Comparison of ENCODE assay signal across 28 cellular contexts in genomic region chr7:125074141-125074540, GRCh38.
"Had no signal": no experiment of that assay in that cellular context is flagged by ENCODE, and none has a peak within 500 bp of the region (broad histone marks: within the 10 kb centered on the region; RNA-seq: fewer than 3 reads in every experiment).

No MANE protein-coding gene starts in this region.

- H3K4me3 Mint-ChIP-seq: activated CD4-positive, alpha-beta T cell treated with anti-CD3 and anti-CD28 coated beads, Interleukin-2, amount 10 ng/mL, durations not matched to agents 7 days and 5 days; activated CD8-positive, alpha-beta memory T cell treated with anti-CD3 and anti-CD28 coated beads, Interleukin-2, amount 10 ng/mL, durations not matched to agents 7 days and 5 days; activated CD8-positive, alpha-beta T cell treated with anti-CD3 and anti-CD28 coated beads for 36 hours; activated naive CD4-positive, alpha-beta T cell treated with anti-CD3 and anti-CD28 coated beads, Interleukin-2, amount 10 ng/mL, durations not matched to agents 7 days and 5 days; natural killer cell had no signal

- ATAC-seq: activated CD8-positive, alpha-beta memory T cell treated with anti-CD3 and anti-CD28 coated beads, Interleukin-2, amount 10 ng/mL, durations not matched to agents 7 days and 5 days; activated CD8-positive, alpha-beta T cell treated with anti-CD3 and anti-CD28 coated beads for 36 hours; body of pancreas; gastroesophageal sphincter; natural killer cell; psoas muscle; stimulated activated naive CD8-positive, alpha-beta T cell treated with anti-CD3 and anti-CD28 coated beads, Interleukin-15, Interleukin-2, amounts not matched to agents 100 U/mL and 50 U/mL, for 24 hours; upper lobe of right lung had no signal

- H3K9me3 Mint-ChIP-seq: activated naive CD4-positive, alpha-beta T cell treated with anti-CD3 and anti-CD28 coated beads, Interleukin-2, amount 10 ng/mL, durations not matched to agents 7 days and 5 days had no signal

- H3K36me3 Mint-ChIP-seq: activated CD8-positive, alpha-beta memory T cell treated with anti-CD3 and anti-CD28 coated beads, Interleukin-2, amount 10 ng/mL, durations not matched to agents 7 days and 5 days; activated naive CD4-positive, alpha-beta T cell treated with anti-CD3 and anti-CD28 coated beads, Interleukin-2, amount 10 ng/mL, durations not matched to agents 7 days and 5 days; natural killer cell had no signal

- H3K27ac ChIP-seq: body of pancreas, esophagus squamous epithelium, gastroesophageal sphincter, neutrophil, pancreas, psoas muscle, right atrium auricular region, upper lobe of right lung, WERI-Rb-1 had no signal

- FAIRE-seq: pancreas, TTC549 had no signal

- DNase-seq: activated CD4-positive, alpha-beta T cell treated with anti-CD3 and anti-CD28 coated beads, Interleukin-2, amount 10 ng/mL, durations not matched to agents 7 days and 5 days; activated CD4-positive, CD25-positive, alpha-beta regulatory T cell treated with anti-CD3 and anti-CD28 coated beads, Interleukin-2, amount 50 U/mL, for 72 hours; activated CD8-positive, alpha-beta memory T cell treated with anti-CD3 and anti-CD28 coated beads, Interleukin-2, amount 10 ng/mL, durations not matched to agents 7 days and 5 days; activated CD8-positive, alpha-beta T cell treated with anti-CD3 and anti-CD28 coated beads for 36 hours; activated effector memory CD4-positive, alpha-beta T cell treated with anti-CD3 and anti-CD28 coated beads, Interleukin-2, amount 50 U/mL, for 16 hours; activated naive CD4-positive, alpha-beta T cell treated with anti-CD3 and anti-CD28 coated beads, Interleukin-2, amount 10 ng/mL, durations not matched to agents 7 days and 5 days; activated T-cell treated with anti-CD3 and anti-CD28 coated beads for 4 hours; anterior cingulate cortex; body of pancreas; central memory CD4-positive, alpha-beta T cell; dermis blood vessel endothelial cell; effector CD8-positive, alpha-beta T cell; esophagus squamous epithelium; head of caudate nucleus; islet precursor cell; midbrain; natural killer cell; pancreas; psoas muscle; stimulated activated CD4-positive, alpha-beta T cell treated with anti-CD3 and anti-CD28 coated beads, Interleukin-4, amount 100 ng/mL, for 24 hours; stimulated activated naive CD8-positive, alpha-beta T cell treated with anti-CD3 and anti-CD28 coated beads, Interleukin-15, Interleukin-2, amounts not matched to agents 100 U/mL and 50 U/mL, for 24 hours; T-helper 1 cell; upper lobe of right lung; WERI-Rb-1 had no signal

- H3K27me3 Mint-ChIP-seq: activated CD4-positive, alpha-beta T cell treated with anti-CD3 and anti-CD28 coated beads, Interleukin-2, amount 10 ng/mL, durations not matched to agents 7 days and 5 days; activated CD8-positive, alpha-beta memory T cell treated with anti-CD3 and anti-CD28 coated beads, Interleukin-2, amount 10 ng/mL, durations not matched to agents 7 days and 5 days; activated CD8-positive, alpha-beta T cell treated with anti-CD3 and anti-CD28 coated beads for 36 hours; activated naive CD4-positive, alpha-beta T cell treated with anti-CD3 and anti-CD28 coated beads, Interleukin-2, amount 10 ng/mL, durations not matched to agents 7 days and 5 days had no signal

- H3K27ac Mint-ChIP-seq: activated CD4-positive, alpha-beta T cell treated with anti-CD3 and anti-CD28 coated beads, Interleukin-2, amount 10 ng/mL, durations not matched to agents 7 days and 5 days; activated CD8-positive, alpha-beta memory T cell treated with anti-CD3 and anti-CD28 coated beads, Interleukin-2, amount 10 ng/mL, durations not matched to agents 7 days and 5 days; activated CD8-positive, alpha-beta T cell treated with anti-CD3 and anti-CD28 coated beads for 36 hours; activated naive CD4-positive, alpha-beta T cell treated with anti-CD3 and anti-CD28 coated beads, Interleukin-2, amount 10 ng/mL, durations not matched to agents 7 days and 5 days; natural killer cell had no signal

- H3K4me1 Mint-ChIP-seq: activated CD4-positive, alpha-beta T cell treated with anti-CD3 and anti-CD28 coated beads, Interleukin-2, amount 10 ng/mL, durations not matched to agents 7 days and 5 days; activated CD8-positive, alpha-beta memory T cell treated with anti-CD3 and anti-CD28 coated beads, Interleukin-2, amount 10 ng/mL, durations not matched to agents 7 days and 5 days; activated naive CD4-positive, alpha-beta T cell treated with anti-CD3 and anti-CD28 coated beads, Interleukin-2, amount 10 ng/mL, durations not matched to agents 7 days and 5 days; natural killer cell had no signal
